In the genomic region with DNA sequence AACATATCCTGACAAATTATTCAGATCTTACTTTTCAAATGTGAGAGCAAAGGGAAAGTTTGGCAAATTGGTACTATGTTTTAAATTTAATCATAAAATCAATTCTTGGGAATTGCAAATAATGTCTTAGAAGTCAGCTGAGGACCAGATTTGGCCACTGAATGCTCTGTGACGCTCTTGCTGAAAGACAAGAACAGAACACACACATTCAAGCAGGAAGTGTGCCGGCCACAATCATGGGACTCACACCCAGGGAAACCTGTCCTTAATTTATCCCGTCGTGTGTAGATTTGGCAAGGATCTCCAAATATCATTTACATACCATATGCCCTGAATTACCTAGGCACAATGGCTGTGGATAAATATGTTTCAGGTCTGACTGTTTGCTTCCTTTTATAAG, we compare ENCODE assay signal across 20 cellular contexts.
DNase-seq lines count a peak whose midpoint lies in the region; ATAC-seq, FAIRE-seq and TF ChIP-seq lines count a peak whose summit lies in the region.
"Had no signal": no experiment of that assay in that cellular context is flagged by ENCODE, and none has a peak within 500 bp of the region (broad histone marks: within the 10 kb centered on the region; RNA-seq: fewer than 3 reads in every experiment).

No MANE protein-coding gene starts in this region.

- FAIRE-seq in bronchial epithelial cell (lab: Jason Lieb, UNC) = no peak
- FAIRE-seq: astrocyte, small intestine had no signal

- POLR2A ChIA-PET in CD8-positive, alpha-beta T cell (lab: Charles Lee) = no interaction called here

- no peaks in the 10 kb centered on the region for H3K36me3 Mint-ChIP-seq in CD8-positive, alpha-beta T cell
- H3K36me3 Mint-ChIP-seq: stimulated activated effector memory CD8-positive, alpha-beta T cell treated with anti-CD3 and anti-CD28 coated beads, Interleukin-12 subunit alpha, Interleukin-12 subunit beta, amount 100 ng/mL, for 72 hours had no signal

- H3K36me3 ChIP-seq in bronchial epithelial cell (ENCODE audit: control insufficient read depth, insufficient read depth, low read length) (no peaks in the 10 kb centered on the region), tibial artery (no peaks in the 10 kb centered on the region), stomach (no peaks in the 10 kb centered on the region)
- H3K36me3 ChIP-seq in CD8-positive, alpha-beta T cell (ENCODE audit: insufficient read depth, low read length) = no peaks in the 10 kb centered on the region
- H3K36me3 ChIP-seq: vagina had no signal

- no peak for TF ChIP-seq EP300 in stomach (IDR thresholded peaks at IDR 0.05)

- intact Hi-C loops in tibial artery (cut with DNase I; ENCODE audit: low total_unique reads) = loop anchor here (5.0 kb wide), 1 partner anchor 98 kb away; no protein-coding TSS in a partner anchor
- intact Hi-C loops in stomach (cut with DNase I; ENCODE audit: low total_unique reads) = no loop called here
- intact Hi-C loops in CD8-positive, alpha-beta T cell (cut with DNase I, micrococcal nuclease) = no loop called here

- H3K27me3 ChIP-seq in bronchial epithelial cell (ENCODE audit: control insufficient read depth, insufficient read depth, low read length) (no peaks in the 10 kb centered on the region), layer of hippocampus (ENCODE audit: control insufficient read depth, insufficient read depth, low read length) (no peaks in the 10 kb centered on the region), tibial artery (no peaks in the 10 kb centered on the region), stomach (no peaks in the 10 kb centered on the region)
- no peaks in the 10 kb centered on the region for H3K27me3 ChIP-seq in CD8-positive, alpha-beta T cell (ENCODE audit: insufficient read depth, low read length)
- H3K27me3 ChIP-seq: vagina had no signal

- H3K27me3 Mint-ChIP-seq in CD8-positive, alpha-beta T cell (ENCODE audit: low read depth) = no peaks in the 10 kb centered on the region
- H3K27me3 Mint-ChIP-seq: dendritic cell treated with granulocyte-macrophage colony-stimulating factor and Interleukin-4, amounts not matched to agents 40 ng/mL and 50 ng/mL, for 4 days had no signal

- DNase-seq in NCI-H748 (lab: John Stamatoyannopoulos, UW; ENCODE audit: unreplicated experiment) (peak; percentile 35), NCI-H748 treated with DMSO at 0.1 percent for 48 hours (lab: John Stamatoyannopoulos, UW) (no peak), bronchial epithelial cell (ENCODE audit: low read depth) (peak; percentile 6), tibial artery (peak; percentile 70 to 71), stomach (no peak)
- no peak for DNase-seq in CD8-positive, alpha-beta T cell
- DNase-seq in activated CD4-positive, alpha-beta T cell treated with anti-CD3 and anti-CD28 coated beads for 4 hours = no peak
- DNase-seq: activated CD8-positive, alpha-beta memory T cell treated with anti-CD3 and anti-CD28 coated beads, Interleukin-2, amount 50 U/mL, for 48 hours; IMR-90; islet precursor cell; NCI-H510A treated with DMSO at 0.1 percent for 48 hours; small intestine had no signal

- no peaks in the 10 kb centered on the region for H3K4me1 Mint-ChIP-seq in CD8-positive, alpha-beta T cell (ENCODE audit: low read depth)
- H3K4me1 Mint-ChIP-seq: stimulated activated effector memory CD8-positive, alpha-beta T cell treated with anti-CD3 and anti-CD28 coated beads, Interleukin-12 subunit alpha, Interleukin-12 subunit beta, amount 100 ng/mL, for 72 hours had no signal

- H3K27ac ChIP-seq in layer of hippocampus (ENCODE audit: low read depth, low read length) (peak overlapping the region; percentile 53), tibial artery (no peak overlapping the region), stomach (peak overlapping the region in 1 of 5 donors; percentile 2)
- no peak overlapping the region for H3K27ac ChIP-seq in CD8-positive, alpha-beta T cell (ENCODE audit: low read depth, low read length)
- H3K27ac ChIP-seq: RWPE1, vagina had no signal

- no peaks in the 10 kb centered on the region for H3K9me3 Mint-ChIP-seq in CD8-positive, alpha-beta T cell
- H3K9me3 Mint-ChIP-seq: dendritic cell treated with granulocyte-macrophage colony-stimulating factor and Interleukin-4, amounts not matched to agents 40 ng/mL and 50 ng/mL, for 4 days; stimulated activated effector memory CD8-positive, alpha-beta T cell treated with anti-CD3 and anti-CD28 coated beads, Interleukin-12 subunit alpha, Interleukin-12 subunit beta, amount 100 ng/mL, for 72 hours; T-helper 2 cell treated with Interferon-gamma antibody and Interleukin-4, amounts not matched to agents 5 μg/mL and 100 μg/mL, for 36 hours had no signal

- no peaks in the 10 kb centered on the region for H3K9me3 ChIP-seq in tibial artery
- H3K9me3 ChIP-seq in stomach = no peaks in the 10 kb centered on the region
- no peaks in the 10 kb centered on the region for H3K9me3 ChIP-seq in CD8-positive, alpha-beta T cell (ENCODE audit: low read length)
- H3K9me3 ChIP-seq: vagina had no signal

- TF ChIP-seq CTCF in bronchial epithelial cell (IDR thresholded peaks at IDR 0.05; ENCODE audit: insufficient read depth, low read length, severe bottlenecking) (no peak), tibial artery (IDR thresholded peaks at IDR 0.05) (no peak), stomach (IDR thresholded peaks at IDR 0.05) (no peak)
- TF ChIP-seq CTCF in CD8-positive, alpha-beta T cell (IDR thresholded peaks at IDR 0.05) = no peak

- ATAC-seq in CD8-positive, alpha-beta T cell = no peak
- ATAC-seq: HCT116; stimulated activated effector memory CD8-positive, alpha-beta T cell treated with anti-CD3 and anti-CD28 coated beads, Interleukin-12 subunit alpha, Interleukin-12 subunit beta, amount 100 ng/mL, for 72 hours had no signal

- no peak overlapping the region for H3K4me3 Mint-ChIP-seq in CD8-positive, alpha-beta T cell
- H3K4me3 Mint-ChIP-seq: dendritic cell treated with granulocyte-macrophage colony-stimulating factor and Interleukin-4, amounts not matched to agents 40 ng/mL and 50 ng/mL, for 4 days; stimulated activated effector memory CD8-positive, alpha-beta T cell treated with anti-CD3 and anti-CD28 coated beads, Interleukin-12 subunit alpha, Interleukin-12 subunit beta, amount 100 ng/mL, for 72 hours; T-helper 2 cell treated with Interferon-gamma antibody and Interleukin-4, amounts not matched to agents 5 μg/mL and 100 μg/mL, for 36 hours had no signal

- TF ChIP-seq POLR2A in stomach (IDR thresholded peaks at IDR 0.05) = no peak

- no peak overlapping the region for H3K27ac Mint-ChIP-seq in CD8-positive, alpha-beta T cell
- H3K27ac Mint-ChIP-seq: dendritic cell treated with granulocyte-macrophage colony-stimulating factor and Interleukin-4, amounts not matched to agents 40 ng/mL and 50 ng/mL, for 4 days; stimulated activated effector memory CD8-positive, alpha-beta T cell treated with anti-CD3 and anti-CD28 coated beads, Interleukin-12 subunit alpha, Interleukin-12 subunit beta, amount 100 ng/mL, for 72 hours; T-helper 2 cell treated with Interferon-gamma antibody and Interleukin-4, amounts not matched to agents 5 μg/mL and 100 μg/mL, for 36 hours had no signal

- WGBS in stomach, 5 donors = 16 to 38% (median 29%) methylated on average over 4 of the region's 4 CpGs

- H3K4me1 ChIP-seq in tibial artery = peaks cover 0 to 21% (median 4%) of the 10 kb centered on the region in 4 donors
- peaks cover 0 to 35% (median 0%) of the 10 kb centered on the region in 4 donors for H3K4me1 ChIP-seq in stomach
- H3K4me1 ChIP-seq in CD8-positive, alpha-beta T cell (ENCODE audit: insufficient read depth, low read length) = no peaks in the 10 kb centered on the region

- CTCF ChIA-PET in CD8-positive, alpha-beta T cell (lab: Charles Lee) = no interaction called here

- H3K4me3 ChIP-seq in bronchial epithelial cell (ENCODE audit: low read depth, low read length) = no peak overlapping the region
- no peak overlapping the region for H3K4me3 ChIP-seq in tibial artery
- H3K4me3 ChIP-seq in stomach = no peak overlapping the region
- H3K4me3 ChIP-seq in CD8-positive, alpha-beta T cell (ENCODE audit: low read depth, low read length) = no peak overlapping the region
- H3K4me3 ChIP-seq: vagina had no signal

Comparison
In these comparisons a context has a peak if more than half of its experiments do, and no peak if none do; other contexts are left out.
1. DNase-seq: peak in NCI-H748 (single experiment), bronchial epithelial cell (single experiment) and tibial artery (2 of 2); none in NCI-H748 treated with DMSO at 0.1 percent for 48 hours (single experiment), stomach (single experiment), CD8-positive, alpha-beta T cell (0 of 7) and activated CD4-positive, alpha-beta T cell treated with anti-CD3 and anti-CD28 coated beads for 4 hours (0 of 2).